In the genomic region with DNA sequence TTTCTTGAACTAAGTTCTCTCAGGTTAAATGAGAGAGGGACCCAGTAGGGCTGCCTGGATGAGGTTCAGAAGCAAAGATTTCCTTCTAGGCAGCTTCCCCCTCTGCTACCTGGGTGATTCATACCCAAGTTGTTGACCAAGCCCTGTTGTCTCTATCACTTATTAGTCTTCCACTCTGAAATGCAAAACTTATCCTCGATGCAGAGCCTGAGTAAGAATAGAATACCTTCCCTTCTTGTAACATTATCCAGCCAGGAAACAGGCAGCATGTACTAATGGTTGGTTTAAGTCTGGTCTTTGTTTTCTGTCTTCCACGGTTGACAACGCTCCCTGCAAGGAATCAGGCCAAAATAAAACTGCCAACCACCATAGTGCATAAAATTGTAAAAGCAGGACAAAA, we compare ENCODE assay signal across 16 cellular contexts.
DNase-seq lines count a peak whose midpoint lies in the region; ATAC-seq and TF ChIP-seq lines count a peak whose summit lies in the region.
"Had no signal": no experiment of that assay in that cellular context is flagged by ENCODE, and none has a peak within 500 bp of the region (broad histone marks: within the 10 kb centered on the region; RNA-seq: fewer than 3 reads in every experiment).

No MANE protein-coding gene starts in this region.

- no peak overlapping the region for H3K4me3 Mint-ChIP-seq in endodermal cell
- H3K4me3 Mint-ChIP-seq: stimulated activated naive CD8-positive, alpha-beta T cell treated with anti-CD3 and anti-CD28 coated beads, Interleukin-15, Interleukin-2, amounts not matched to agents 100 ng/mL and 50 ng/mL, for 24 hours had no signal

- peak overlapping the region; percentile 30 for H3K27ac ChIP-seq in right cardiac atrium (ENCODE audit: low read length)
- H3K27ac ChIP-seq in endodermal cell (ENCODE audit: low read depth, low read length) = no peak overlapping the region
- H3K27ac ChIP-seq in muscle layer of duodenum (ENCODE audit: low read length) = peak overlapping the region; percentile 14
- H3K27ac ChIP-seq: parathyroid adenoma, PC-9 had no signal

- H3K27ac Mint-ChIP-seq in endodermal cell = peak overlapping the region; percentile 74
- H3K27ac Mint-ChIP-seq: stimulated activated naive CD8-positive, alpha-beta T cell treated with anti-CD3 and anti-CD28 coated beads, Interleukin-15, Interleukin-2, amounts not matched to agents 100 ng/mL and 50 ng/mL, for 24 hours had no signal

- no peaks in the 10 kb centered on the region for H3K9me3 Mint-ChIP-seq in endodermal cell
- H3K9me3 Mint-ChIP-seq: stimulated activated naive CD8-positive, alpha-beta T cell treated with anti-CD3 and anti-CD28 coated beads, Interleukin-15, Interleukin-2, amounts not matched to agents 100 ng/mL and 50 ng/mL, for 24 hours had no signal

- in situ Hi-C loops in GM13977 (cut with MboI; ENCODE audit: low pct_unique_long_range_greater_than_20kb, low sequenced_read_pairs, unreplicated experiment) = no loop called here

- no peak overlapping the region for H3K9ac ChIP-seq in endodermal cell (ENCODE audit: extremely low read depth, low read length, poor library complexity, severe bottlenecking)
- H3K9ac ChIP-seq: parathyroid adenoma had no signal

- H3K36me3 Mint-ChIP-seq in endodermal cell (ENCODE audit: low read depth) = no peaks in the 10 kb centered on the region

- H3K4me1 ChIP-seq in right cardiac atrium (ENCODE audit: control insufficient read depth, insufficient read depth, low read length) (peaks cover 4% of the 10 kb centered on the region), endodermal cell (ENCODE audit: control insufficient read depth, insufficient read depth, low read length) (peaks cover 19% of the 10 kb centered on the region), muscle layer of duodenum (ENCODE audit: control insufficient read depth in 1 of 2, insufficient read depth in 2 of 2, low read length in 2 of 2) (peaks cover 0 to 5% of the 10 kb centered on the region in 2 donors)
- H3K4me1 ChIP-seq: parathyroid adenoma had no signal

- H3K4me3 ChIP-seq in right cardiac atrium (ENCODE audit: low read length) = no peak overlapping the region
- no peak overlapping the region for H3K4me3 ChIP-seq in endodermal cell (ENCODE audit: low read length)
- H3K4me3 ChIP-seq in muscle layer of duodenum (ENCODE audit: low read depth in 1 of 2, low read length in 2 of 2) = no peak overlapping the region
- H3K4me3 ChIP-seq: K562, PC-9 had no signal

- no peaks in the 10 kb centered on the region for H3K9me3 ChIP-seq in right cardiac atrium (ENCODE audit: control insufficient read depth, low read length)
- no peaks in the 10 kb centered on the region for H3K9me3 ChIP-seq in endodermal cell (ENCODE audit: control insufficient read depth, low read length)
- H3K9me3 ChIP-seq in muscle layer of duodenum (ENCODE audit: control insufficient read depth in 1 of 2, low read length in 2 of 2) = no peaks in the 10 kb centered on the region

- WGBS in right cardiac atrium = 41% methylated on average over 3 of the region's 3 CpGs
- 56% methylated on average over 3 of the region's 3 CpGs; no CpG with 5 or more reads in 1 of the 2 experiments for WGBS in endodermal cell (ENCODE audit: insufficient coverage in 1 of 2, insufficient read length in 1 of 2), 2 experiments

- H3K27me3 ChIP-seq in right cardiac atrium (ENCODE audit: control insufficient read depth, insufficient read depth) (no peaks in the 10 kb centered on the region), endodermal cell (ENCODE audit: control insufficient read depth, insufficient read depth, low read length, poor library complexity, severe bottlenecking) (no peaks in the 10 kb centered on the region), muscle layer of duodenum (ENCODE audit: low read depth, low read length) (no peaks in the 10 kb centered on the region)

- H3K36me3 ChIP-seq in endodermal cell (ENCODE audit: control insufficient read depth, insufficient read depth, low read length) = no peaks in the 10 kb centered on the region
- H3K36me3 ChIP-seq in muscle layer of duodenum (ENCODE audit: control insufficient read depth in 1 of 2, insufficient read depth in 2 of 2, low read length in 2 of 2) = no peaks in the 10 kb centered on the region

- DNase-seq in right cardiac atrium = no peak
- DNase-seq in Right ventricle myocardium inferior (ENCODE audit: missing footprints) = no peak
- no peak for DNase-seq in endodermal cell
- no peak for DNase-seq in stimulated activated CD4-positive, alpha-beta T cell treated with anti-CD3 and anti-CD28 coated beads, Interleukin-1b, Interleukin-23, amount 100 ng/mL, for 48 hours
- no peak for DNase-seq in NCI-H774 (lab: John Stamatoyannopoulos, UW)
- DNase-seq in GM13977 (ENCODE audit: low spot score) = no peak
- DNase-seq: activated effector memory CD4-positive, alpha-beta T cell treated with Interleukin-2 at 50 U/mL for 16 hours; NCI-H1048; NCI-H226; PC-9; SW 1271 had no signal

- peaks cover 74% of the 10 kb centered on the region for H3K4me1 Mint-ChIP-seq in endodermal cell

- H3K27me3 Mint-ChIP-seq in endodermal cell (ENCODE audit: insufficient read depth) = no peaks in the 10 kb centered on the region

- no peak for TF ChIP-seq CTCF in endodermal cell (conservative IDR thresholded peaks at IDR 0.05)
- TF ChIP-seq CTCF in GM13977 (IDR thresholded peaks at IDR 0.05; ENCODE audit: extremely low read depth, insufficient read depth, missing control alignments) = no peak

- peak; percentile 50 to 59 for ATAC-seq in right cardiac atrium
- no peak for ATAC-seq in Right ventricle myocardium inferior
- no peak for ATAC-seq in HG02884 (IDR thresholded peaks at IDR 0.05; ENCODE audit: unreplicated experiment)
- ATAC-seq: K562 had no signal

- intact Hi-C loops in right cardiac atrium (cut with DNase I) (no loop called here), Right ventricle myocardium inferior (cut with DNase I) (no loop called here)

Comparison
In these comparisons a context has a peak if more than half of its experiments do, and no peak if none do; other contexts are left out.
1. ATAC-seq: peak in right cardiac atrium (2 of 2); none in Right ventricle myocardium inferior (single experiment) and HG02884 (single experiment).